In genomic region chr5:104412649-104413240, GRCh38 we compare ENCODE assay signal across 7 cellular contexts.
DNase-seq lines count a peak whose midpoint lies in the region; ATAC-seq, FAIRE-seq and TF ChIP-seq lines count a peak whose summit lies in the region.

No MANE protein-coding gene starts in this region.

- FAIRE-seq in GM12891 (lab: Jason Lieb, UNC) = peak; percentile 41

- ATAC-seq in HG02759 (IDR thresholded peaks at IDR 0.05; ENCODE audit: unreplicated experiment) (peak; percentile 84), GM18873 (IDR thresholded peaks at IDR 0.05; ENCODE audit: low FRiP score, unreplicated experiment) (no peak)

- DNase-seq in GM12891 (ENCODE audit: insufficient read length, low spot score) (no peak), fibroblast of mammary gland (ENCODE audit: low read depth) (peak; percentile 20), DMS153 treated with DMSO at 0.1 percent for 48 hours (lab: John Stamatoyannopoulos, UW; ENCODE audit: unreplicated experiment) (no peak), NCI-H2107 treated with DMSO at 0.1 percent for 48 hours (lab: John Stamatoyannopoulos, UW; ENCODE audit: unreplicated experiment) (no peak)

- TF ChIP-seq CTCF in OCI-LY3 (IDR thresholded peaks at IDR 0.05; ENCODE audit: low read depth, low read length) (peak; percentile 56), fibroblast of mammary gland (conservative IDR thresholded peaks at IDR 0.05; ENCODE audit: control insufficient read depth, insufficient read depth, low read depth, low read length) (peak; percentile 35)

- no peaks in the 10 kb centered on the region for H3K9me3 ChIP-seq in OCI-LY3 (ENCODE audit: insufficient read depth, low read length)

- H3K4me3 ChIP-seq in OCI-LY3 (ENCODE audit: low read length) (no peak overlapping the region), fibroblast of mammary gland (ENCODE audit: control insufficient read depth, low read depth, low read length) (no peak overlapping the region)

- H3K36me3 ChIP-seq in OCI-LY3 (replicated peaks; ENCODE audit: low read depth, low read length) = no peaks in the 10 kb centered on the region

- H4K20me1 ChIP-seq in OCI-LY3 (ENCODE audit: insufficient read depth, low read length) = no peaks in the 10 kb centered on the region

- H3K79me2 ChIP-seq in OCI-LY3 (ENCODE audit: low read length) = no peaks in the 10 kb centered on the region

- H3K4me2 ChIP-seq in OCI-LY3 (ENCODE audit: low read length) = no peak overlapping the region

- H3K9ac ChIP-seq in OCI-LY3 (ENCODE audit: low read length) = no peak overlapping the region

- H3K4me1 ChIP-seq in OCI-LY3 (ENCODE audit: low read length) = no peaks in the 10 kb centered on the region

- TF ChIP-seq POLR2A in GM12891 (IDR thresholded peaks at IDR 0.05; ENCODE audit: low read depth, low read length) = no peak

- H3K27ac ChIP-seq in OCI-LY3 (ENCODE audit: low read length) = no peak overlapping the region

- H3K27me3 ChIP-seq in OCI-LY3 (ENCODE audit: low read depth, low read length) = no peaks in the 10 kb centered on the region

- no peak overlapping the region for H2AFZ ChIP-seq in OCI-LY3 (ENCODE audit: low read depth, low read length)

TF ChIP-seq in GM12891, 5 proteins besides CTCF, POLR2A, EP300 and RAD21:
- no peak for TF ChIP-seq PAX5 (IDR thresholded peaks at IDR 0.05; ENCODE audit: insufficient read depth, low read length, severe bottlenecking)
- TF ChIP-seq SPI1 (IDR thresholded peaks at IDR 0.05; ENCODE audit: low read depth, low read length) = no peak
- TF ChIP-seq POU2F2 (IDR thresholded peaks at IDR 0.05; ENCODE audit: low read depth, low read length) = no peak
- TF ChIP-seq TAF1 (IDR thresholded peaks at IDR 0.05; ENCODE audit: low read depth, low read length) = no peak
- TF ChIP-seq POLR2AphosphoS5 (IDR thresholded peaks at IDR 0.05; ENCODE audit: low read depth, low read length) = no peak
